11 cellular contexts compared by ENCODE assay signal in the genomic region with DNA sequence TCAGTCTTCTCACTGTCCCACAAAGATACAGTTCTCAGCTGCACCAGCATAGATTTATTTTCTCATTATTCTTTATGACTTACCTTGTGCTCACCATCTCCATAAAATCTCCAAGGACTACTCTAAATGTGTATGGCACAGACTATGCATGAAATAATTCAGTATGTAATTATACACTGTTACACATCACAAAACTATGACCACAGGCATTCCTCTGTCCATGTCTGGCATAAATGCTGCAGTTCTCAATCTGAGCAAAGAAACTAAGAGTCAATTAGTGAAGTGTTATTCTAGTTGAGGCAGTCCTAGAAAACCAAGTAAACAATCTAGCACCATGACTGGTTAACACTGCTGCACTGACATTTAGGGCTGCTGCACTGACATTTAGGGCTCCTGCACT. TPM values are rescaled to one million over a fixed set of nuclear protein-coding genes. Genes with fewer than 3 reads are reported as not detected.
DNase-seq lines count a peak whose midpoint lies in the region; ATAC-seq and TF ChIP-seq lines count a peak whose summit lies in the region.
"Had no signal": no experiment of that assay in that cellular context is flagged by ENCODE, and none has a peak within 500 bp of the region (broad histone marks: within the 10 kb centered on the region; RNA-seq: fewer than 3 reads in every experiment).

No MANE protein-coding gene starts in this region.

- POLR2A ChIA-PET in activated CD8-positive, alpha-beta T cell treated with anti-CD3 and anti-CD28 coated beads for 36 hours (lab: Charles Lee) = interaction anchor here (0.9 kb wide), 1 partner anchor 10 kb away, joined by 3 read pairs; no protein-coding TSS in a partner anchor

- H3K4me1 Mint-ChIP-seq in stimulated activated naive CD8-positive, alpha-beta T cell treated with anti-CD3 and anti-CD28 coated beads, Interleukin-15, Interleukin-2, amounts not matched to agents 100 ng/mL and 50 ng/mL, for 24 hours (ENCODE audit: low read depth) = peaks cover 78% of the 10 kb centered on the region
- peaks cover 48% of the 10 kb centered on the region for H3K4me1 Mint-ChIP-seq in activated CD8-positive, alpha-beta T cell treated with anti-CD3 and anti-CD28 coated beads for 36 hours (ENCODE audit: low read depth)

- H3K4me3 Mint-ChIP-seq in stimulated activated naive CD8-positive, alpha-beta T cell treated with anti-CD3 and anti-CD28 coated beads, Interleukin-15, Interleukin-2, amounts not matched to agents 100 ng/mL and 50 ng/mL, for 24 hours = peak overlapping the region; percentile 99
- peak overlapping the region; percentile 40 for H3K4me3 Mint-ChIP-seq in activated CD8-positive, alpha-beta T cell treated with anti-CD3 and anti-CD28 coated beads for 36 hours
- H3K4me3 Mint-ChIP-seq: stimulated activated naive B cell treated with anti-CD40 and anti-IgM and Interleukin-4, amounts not matched to agents 10 μg/mL and 1 μg/mL and 100 μg/mL, for 72 hours had no signal

- no peaks in the 10 kb centered on the region for H3K9me3 Mint-ChIP-seq in stimulated activated naive CD8-positive, alpha-beta T cell treated with anti-CD3 and anti-CD28 coated beads, Interleukin-15, Interleukin-2, amounts not matched to agents 100 ng/mL and 50 ng/mL, for 24 hours
- H3K9me3 Mint-ChIP-seq in activated CD8-positive, alpha-beta T cell treated with anti-CD3 and anti-CD28 coated beads for 36 hours = no peaks in the 10 kb centered on the region
- H3K9me3 Mint-ChIP-seq: stimulated activated naive B cell treated with anti-CD40 and anti-IgM and Interleukin-4, amounts not matched to agents 10 μg/mL and 1 μg/mL and 100 μg/mL, for 72 hours had no signal

- intact Hi-C loops in activated CD8-positive, alpha-beta T cell treated with anti-CD3 and anti-CD28 coated beads for 36 hours (cut with micrococcal nuclease) = no loop called here

- no peak for ATAC-seq in stimulated activated naive CD8-positive, alpha-beta T cell treated with anti-CD3 and anti-CD28 coated beads, Interleukin-15, Interleukin-2, amounts not matched to agents 100 U/mL and 50 U/mL, for 24 hours
- no peak for ATAC-seq in activated CD8-positive, alpha-beta T cell treated with anti-CD3 and anti-CD28 coated beads for 36 hours
- ATAC-seq in GM21515 (IDR thresholded peaks at IDR 0.05; ENCODE audit: unreplicated experiment) (no peak), HG03469 (IDR thresholded peaks at IDR 0.05; ENCODE audit: unreplicated experiment) (no peak)
- ATAC-seq: stimulated activated naive B cell treated with anti-CD40 and anti-IgM and Interleukin-4, amounts not matched to agents 10 μg/mL and 1 μg/mL and 100 μg/mL, for 72 hours had no signal

- no peak for DNase-seq in stimulated activated naive CD8-positive, alpha-beta T cell treated with anti-CD3 and anti-CD28 coated beads, Interleukin-15, Interleukin-2, amounts not matched to agents 100 U/mL and 50 U/mL, for 24 hours
- no peak for DNase-seq in activated CD8-positive, alpha-beta T cell treated with anti-CD3 and anti-CD28 coated beads for 36 hours
- DNase-seq in fibroblast of peridontal ligament (ENCODE audit: extremely low read depth) (peak; percentile 69), NCI-H2227 treated with DMSO at 0.1 percent for 48 hours (lab: John Stamatoyannopoulos, UW) (no peak), DMS114 treated with DMSO at 0.1 percent for 48 hours (lab: John Stamatoyannopoulos, UW; ENCODE audit: unreplicated experiment) (no peak)
- DNase-seq: NCI-H187 treated with DMSO at 0.1 percent for 48 hours; stimulated activated CD4-positive, alpha-beta T cell treated with anti-CD3 and anti-CD28 coated beads, Interleukin-2, amount 100 ng/mL, for 48 hours; stimulated activated naive B cell treated with anti-CD40 and anti-IgM and Interleukin-4, amounts not matched to agents 10 μg/mL and 1 μg/mL and 100 μg/mL, for 72 hours had no signal

- TF ChIP-seq CTCF in activated CD8-positive, alpha-beta T cell treated with anti-CD3 and anti-CD28 coated beads for 36 hours (IDR thresholded peaks at IDR 0.05) = no peak

- no peaks in the 10 kb centered on the region for H3K27me3 Mint-ChIP-seq in stimulated activated naive CD8-positive, alpha-beta T cell treated with anti-CD3 and anti-CD28 coated beads, Interleukin-15, Interleukin-2, amounts not matched to agents 100 ng/mL and 50 ng/mL, for 24 hours
- H3K27me3 Mint-ChIP-seq in activated CD8-positive, alpha-beta T cell treated with anti-CD3 and anti-CD28 coated beads for 36 hours = no peaks in the 10 kb centered on the region
- H3K27me3 Mint-ChIP-seq: stimulated activated naive B cell treated with anti-CD40 and anti-IgM and Interleukin-4, amounts not matched to agents 10 μg/mL and 1 μg/mL and 100 μg/mL, for 72 hours had no signal

- CTCF ChIA-PET in activated CD8-positive, alpha-beta T cell treated with anti-CD3 and anti-CD28 coated beads for 36 hours (lab: Charles Lee) = interaction anchor here (0.8 kb wide), 1 partner anchor 24 kb away, joined by 4 read pairs; no protein-coding TSS in a partner anchor

- peaks cover 73% of the 10 kb centered on the region for H3K36me3 Mint-ChIP-seq in stimulated activated naive CD8-positive, alpha-beta T cell treated with anti-CD3 and anti-CD28 coated beads, Interleukin-15, Interleukin-2, amounts not matched to agents 100 ng/mL and 50 ng/mL, for 24 hours (ENCODE audit: low read depth)
- H3K36me3 Mint-ChIP-seq in activated CD8-positive, alpha-beta T cell treated with anti-CD3 and anti-CD28 coated beads for 36 hours (ENCODE audit: low read depth) = peaks cover 58% of the 10 kb centered on the region

- H3K27ac Mint-ChIP-seq in stimulated activated naive CD8-positive, alpha-beta T cell treated with anti-CD3 and anti-CD28 coated beads, Interleukin-15, Interleukin-2, amounts not matched to agents 100 ng/mL and 50 ng/mL, for 24 hours = peak overlapping the region; percentile 83
- peak overlapping the region; percentile 56 for H3K27ac Mint-ChIP-seq in activated CD8-positive, alpha-beta T cell treated with anti-CD3 and anti-CD28 coated beads for 36 hours

RNA-seq across cellular contexts. Expression of gene CYCS, which starts 2.7 kb away (rescaled TPM):
- total RNA-seq in activated CD8-positive, alpha-beta T cell treated with anti-CD3 and anti-CD28 coated beads for 36 hours = 100 to 1,000 TPM; 266 TPM
